Comparison of ENCODE assay signal across 25 cellular contexts in genomic region chr5:3059488-3059887, GRCh38.
"Had no signal": no experiment of that assay in that cellular context is flagged by ENCODE, and none has a peak within 500 bp of the region (broad histone marks: within the 10 kb centered on the region; RNA-seq: fewer than 3 reads in every experiment).

No MANE protein-coding gene starts in this region.

- H3K4me1 Mint-ChIP-seq: activated CD4-positive, alpha-beta memory T cell treated with anti-CD3 and anti-CD28 coated beads, Interleukin-2, amount 10 ng/mL, durations not matched to agents 7 days and 5 days; activated CD4-positive, alpha-beta T cell treated with anti-CD3 and anti-CD28 coated beads, Interleukin-2, amount 10 ng/mL, durations not matched to agents 7 days and 5 days; activated naive CD4-positive, alpha-beta T cell treated with anti-CD3 and anti-CD28 coated beads, Interleukin-2, amount 10 ng/mL, durations not matched to agents 7 days and 5 days; activated naive CD8-positive, alpha-beta T cell treated with anti-CD3 and anti-CD28 coated beads, Interleukin-2, amount 10 ng/mL, durations not matched to agents 7 days and 5 days had no signal

- DNase-seq: activated CD4-positive, alpha-beta memory T cell treated with anti-CD3 and anti-CD28 coated beads, Interleukin-2, amount 10 ng/mL, durations not matched to agents 7 days and 5 days; activated CD4-positive, alpha-beta T cell treated with anti-CD3 and anti-CD28 coated beads for 1 hour; activated CD4-positive, alpha-beta T cell treated with anti-CD3 and anti-CD28 coated beads for 4 hours; activated CD4-positive, alpha-beta T cell treated with anti-CD3 and anti-CD28 coated beads, Interleukin-2, amount 10 ng/mL, durations not matched to agents 7 days and 5 days; activated CD4-positive, alpha-beta T cell treated with anti-CD3 and anti-CD28 coated beads, Interleukin-2, amount 50 U/mL, for 4 hours; activated CD8-positive, alpha-beta memory T cell treated with anti-CD3 and anti-CD28 coated beads, Interleukin-2, amount 50 U/mL, for 48 hours; activated gamma-delta T cell; activated naive CD4-positive, alpha-beta T cell; activated naive CD4-positive, alpha-beta T cell treated with anti-CD3 and anti-CD28 coated beads, Interleukin-2, amount 10 ng/mL, durations not matched to agents 7 days and 5 days; activated naive CD8-positive, alpha-beta T cell treated with anti-CD3 and anti-CD28 coated beads, Interleukin-2, amount 10 ng/mL, durations not matched to agents 7 days and 5 days; activated T-cell treated with anti-CD3 and anti-CD28 coated beads for 4 hours; activated T-cell treated with anti-CD3 and anti-CD28 coated beads, Interleukin-2, amount 50 U/mL, for 24 hours; activated T-cell treated with anti-CD3 and anti-CD28 coated beads, Interleukin-2, amount 50 U/mL, for 72 hours; anterior cingulate cortex; brain microvascular endothelial cell; caudate nucleus; cortex of kidney; dermis blood vessel endothelial cell; effector CD4-positive, alpha-beta T cell; effector memory CD8-positive, alpha-beta T cell; foreskin fibroblast; head of caudate nucleus; T-helper 2 cell had no signal

- H3K27ac ChIP-seq: brain microvascular endothelial cell had no signal

- H3K4me3 Mint-ChIP-seq: activated CD4-positive, alpha-beta memory T cell treated with anti-CD3 and anti-CD28 coated beads, Interleukin-2, amount 10 ng/mL, durations not matched to agents 7 days and 5 days; activated CD4-positive, alpha-beta T cell treated with anti-CD3 and anti-CD28 coated beads, Interleukin-2, amount 10 ng/mL, durations not matched to agents 7 days and 5 days; activated naive CD4-positive, alpha-beta T cell treated with anti-CD3 and anti-CD28 coated beads, Interleukin-2, amount 10 ng/mL, durations not matched to agents 7 days and 5 days; activated naive CD8-positive, alpha-beta T cell treated with anti-CD3 and anti-CD28 coated beads, Interleukin-2, amount 10 ng/mL, durations not matched to agents 7 days and 5 days; activated T-cell treated with anti-CD3 and anti-CD28 coated beads, Interleukin-2, amount 50 U/mL, for 24 hours; activated T-cell treated with anti-CD3 and anti-CD28 coated beads, Interleukin-2, amount 50 U/mL, for 72 hours; effector memory CD8-positive, alpha-beta T cell had no signal

- H3K36me3 Mint-ChIP-seq: activated naive CD4-positive, alpha-beta T cell treated with anti-CD3 and anti-CD28 coated beads, Interleukin-2, amount 10 ng/mL, durations not matched to agents 7 days and 5 days; activated naive CD8-positive, alpha-beta T cell treated with anti-CD3 and anti-CD28 coated beads, Interleukin-2, amount 10 ng/mL, durations not matched to agents 7 days and 5 days had no signal

- H3K36me3 ChIP-seq: brain microvascular endothelial cell had no signal

- H3K27me3 Mint-ChIP-seq: activated CD4-positive, alpha-beta memory T cell treated with anti-CD3 and anti-CD28 coated beads, Interleukin-2, amount 10 ng/mL, durations not matched to agents 7 days and 5 days; activated CD4-positive, alpha-beta T cell treated with anti-CD3 and anti-CD28 coated beads, Interleukin-2, amount 10 ng/mL, durations not matched to agents 7 days and 5 days; activated naive CD4-positive, alpha-beta T cell treated with anti-CD3 and anti-CD28 coated beads, Interleukin-2, amount 10 ng/mL, durations not matched to agents 7 days and 5 days; activated naive CD8-positive, alpha-beta T cell treated with anti-CD3 and anti-CD28 coated beads, Interleukin-2, amount 10 ng/mL, durations not matched to agents 7 days and 5 days; activated T-cell treated with anti-CD3 and anti-CD28 coated beads, Interleukin-2, amount 50 U/mL, for 24 hours; effector memory CD8-positive, alpha-beta T cell had no signal

- ATAC-seq: activated naive CD4-positive, alpha-beta T cell treated with anti-CD3 and anti-CD28 coated beads, Interleukin-2, amount 50 U/mL, for 72 hours; activated T-cell treated with anti-CD3 and anti-CD28 coated beads, Interleukin-2, amount 50 U/mL, for 72 hours; effector memory CD8-positive, alpha-beta T cell; esophagus mucosa had no signal

- H3K27ac Mint-ChIP-seq: activated CD4-positive, alpha-beta memory T cell treated with anti-CD3 and anti-CD28 coated beads, Interleukin-2, amount 10 ng/mL, durations not matched to agents 7 days and 5 days; activated CD4-positive, alpha-beta T cell treated with anti-CD3 and anti-CD28 coated beads, Interleukin-2, amount 10 ng/mL, durations not matched to agents 7 days and 5 days; activated naive CD4-positive, alpha-beta T cell treated with anti-CD3 and anti-CD28 coated beads, Interleukin-2, amount 10 ng/mL, durations not matched to agents 7 days and 5 days; activated naive CD4-positive, alpha-beta T cell treated with anti-CD3 and anti-CD28 coated beads, Interleukin-2, amount 50 U/mL, for 72 hours; activated naive CD8-positive, alpha-beta T cell treated with anti-CD3 and anti-CD28 coated beads, Interleukin-2, amount 10 ng/mL, durations not matched to agents 7 days and 5 days; activated T-cell treated with anti-CD3 and anti-CD28 coated beads, Interleukin-2, amount 50 U/mL, for 24 hours; activated T-cell treated with anti-CD3 and anti-CD28 coated beads, Interleukin-2, amount 50 U/mL, for 72 hours; effector memory CD8-positive, alpha-beta T cell had no signal

- H3K27me3 ChIP-seq: brain microvascular endothelial cell had no signal
